18 cellular contexts compared by ENCODE assay signal in the genomic region with DNA sequence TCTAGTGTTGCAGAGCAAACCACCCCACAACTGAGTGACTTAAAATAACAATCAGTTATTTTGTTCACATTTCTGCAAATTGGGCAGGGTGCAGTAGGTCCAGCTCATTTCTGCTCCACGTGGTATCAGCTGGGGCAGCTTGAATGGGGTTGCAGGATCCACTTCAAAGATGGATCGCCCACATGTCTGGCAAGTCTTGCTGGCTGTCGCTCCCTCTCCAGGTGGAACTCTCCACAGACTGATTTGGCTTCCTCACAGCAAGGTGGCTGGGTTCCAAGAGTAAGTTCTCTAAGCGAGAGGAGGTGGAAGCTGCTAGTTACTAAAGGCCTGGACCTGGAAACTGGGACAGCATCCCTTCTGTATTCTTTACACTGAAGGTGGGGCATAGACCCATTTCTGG.
"Had no signal": no experiment of that assay in that cellular context is flagged by ENCODE, and none has a peak within 500 bp of the region (broad histone marks: within the 10 kb centered on the region; RNA-seq: fewer than 3 reads in every experiment).

No MANE protein-coding gene starts in this region.

- H3K4me1 ChIP-seq: esophagus squamous epithelium, sigmoid colon, uterus had no signal

- H3K4me1 Mint-ChIP-seq: activated CD4-positive, alpha-beta T cell treated with anti-CD3 and anti-CD28 coated beads, Interleukin-2, amount 10 ng/mL, durations not matched to agents 24 days and 14 days; activated naive CD4-positive, alpha-beta T cell treated with anti-CD3 and anti-CD28 coated beads, Interleukin-2, amount 10 ng/mL, durations not matched to agents 7 days and 5 days; brain; nephron progenitor cell had no signal

- H3K36me3 ChIP-seq: sigmoid colon, thoracic aorta, uterus had no signal

- H3K27ac Mint-ChIP-seq: activated B cell treated with CpG ODN at 0.5 μM for 24 hours; activated CD4-positive, alpha-beta T cell treated with anti-CD3 and anti-CD28 coated beads, Interleukin-2, amount 10 ng/mL, durations not matched to agents 24 days and 14 days; activated naive CD4-positive, alpha-beta T cell treated with anti-CD3 and anti-CD28 coated beads, Interleukin-2, amount 10 ng/mL, durations not matched to agents 7 days and 5 days; brain; memory B cell; nephron progenitor cell; stimulated activated naive CD8-positive, alpha-beta T cell treated with anti-CD3 and anti-CD28 coated beads, Interleukin-15, Interleukin-2, amounts not matched to agents 100 ng/mL and 50 ng/mL, for 24 hours; T-helper 1 cell treated with Interleukin-12 subunit alpha and Interleukin-12 subunit beta and Interleukin-4 antibody, amounts not matched to agents 30 μg/mL and 1 μg/mL, for 36 hours had no signal

- DNase-seq: activated B cell treated with CpG ODN at 0.5 μM for 24 hours; activated CD4-positive, alpha-beta T cell treated with anti-CD3 and anti-CD28 coated beads, Interleukin-2, amount 10 ng/mL, durations not matched to agents 24 days and 14 days; activated CD8-positive, alpha-beta memory T cell treated with anti-CD3 and anti-CD28 coated beads for 24 hours; activated naive CD4-positive, alpha-beta T cell treated with anti-CD3 and anti-CD28 coated beads, Interleukin-2, amount 10 ng/mL, durations not matched to agents 7 days and 5 days; cerebellar nuclear complex; esophagus squamous epithelium; foreskin fibroblast; nephron progenitor cell; sigmoid colon; stimulated activated CD4-positive, alpha-beta T cell treated with anti-CD3 and anti-CD28 coated beads, Interleukin-12 subunit alpha, Interleukin-12 subunit beta, amount 100 ng/mL, for 4 hours; stimulated activated CD4-positive, alpha-beta T cell treated with anti-CD3 and anti-CD28 coated beads, Interleukin-2, amount 100 ng/mL, for 48 hours; uterus had no signal

- H3K27me3 ChIP-seq: esophagus squamous epithelium, sigmoid colon, uterus had no signal

- FAIRE-seq: TTC549 had no signal

- H3K4me3 ChIP-seq: esophagus squamous epithelium, sigmoid colon, thoracic aorta, uterus had no signal

- H3K4me3 Mint-ChIP-seq: activated B cell treated with CpG ODN at 0.5 μM for 24 hours; activated CD4-positive, alpha-beta T cell treated with anti-CD3 and anti-CD28 coated beads, Interleukin-2, amount 10 ng/mL, durations not matched to agents 24 days and 14 days; activated naive CD4-positive, alpha-beta T cell treated with anti-CD3 and anti-CD28 coated beads, Interleukin-2, amount 10 ng/mL, durations not matched to agents 7 days and 5 days; brain; memory B cell; nephron progenitor cell; stimulated activated naive CD8-positive, alpha-beta T cell treated with anti-CD3 and anti-CD28 coated beads, Interleukin-15, Interleukin-2, amounts not matched to agents 100 ng/mL and 50 ng/mL, for 24 hours; T-helper 1 cell treated with Interleukin-12 subunit alpha and Interleukin-12 subunit beta and Interleukin-4 antibody, amounts not matched to agents 30 μg/mL and 1 μg/mL, for 36 hours had no signal

- H3K36me3 Mint-ChIP-seq: activated naive CD4-positive, alpha-beta T cell treated with anti-CD3 and anti-CD28 coated beads, Interleukin-2, amount 10 ng/mL, durations not matched to agents 7 days and 5 days had no signal

- H3K27me3 Mint-ChIP-seq: activated B cell treated with CpG ODN at 0.5 μM for 24 hours; activated CD4-positive, alpha-beta T cell treated with anti-CD3 and anti-CD28 coated beads, Interleukin-2, amount 10 ng/mL, durations not matched to agents 24 days and 14 days; activated naive CD4-positive, alpha-beta T cell treated with anti-CD3 and anti-CD28 coated beads, Interleukin-2, amount 10 ng/mL, durations not matched to agents 7 days and 5 days; memory B cell; stimulated activated naive CD8-positive, alpha-beta T cell treated with anti-CD3 and anti-CD28 coated beads, Interleukin-15, Interleukin-2, amounts not matched to agents 100 ng/mL and 50 ng/mL, for 24 hours had no signal

- H3K27ac ChIP-seq: esophagus squamous epithelium, sigmoid colon, thoracic aorta, uterus had no signal
